9 cellular contexts compared by ENCODE assay signal in genomic region chr14:32417956-32418552, GRCh38.
A peak's percentile ranks its signal among the peaks of the same experiment; 100 is the strongest.
DNase-seq lines count a peak whose midpoint lies in the region; ATAC-seq and TF ChIP-seq lines count a peak whose summit lies in the region.
"Had no signal": no experiment of that assay in that cellular context is flagged by ENCODE, and none has a peak within 500 bp of the region (broad histone marks: within the 10 kb centered on the region; RNA-seq: fewer than 3 reads in every experiment).

No MANE protein-coding gene starts in this region.

- peak overlapping the region; percentile 2 for H3K9ac ChIP-seq in skeletal muscle satellite cell (ENCODE audit: low read depth, low read length)

- ATAC-seq in RWPE2 (ENCODE audit: low read depth) (peak; percentile 70), HG02970 (IDR thresholded peaks at IDR 0.05; ENCODE audit: low FRiP score, unreplicated experiment) (no peak), sciatic nerve (no peak), HG03159 (IDR thresholded peaks at IDR 0.05; ENCODE audit: unreplicated experiment) (no peak)

- H3K4me1 ChIP-seq in RWPE2 (ENCODE audit: insufficient read depth, poor library complexity, severe bottlenecking) (peaks cover 46% of the 10 kb centered on the region), skeletal muscle satellite cell (ENCODE audit: control insufficient read depth, insufficient read depth, low read length) (peaks cover 32% of the 10 kb centered on the region)

- peak; percentile 82 for DNase-seq in HS-27A (ENCODE audit: low read depth)
- DNase-seq in RWPE2 (ENCODE audit: low spot score), result peak; percentile 79
- peak; percentile 98 for DNase-seq in foreskin melanocyte
- no peak for DNase-seq in sciatic nerve (ENCODE audit: low spot score)
- DNase-seq in hippocampal formation (lab: John Stamatoyannopoulos, UW), result no peak

- H3K4me2 ChIP-seq in skeletal muscle satellite cell (ENCODE audit: low read length), result peak overlapping the region; percentile 28

- H3K9me3 ChIP-seq in RWPE2 (ENCODE audit: severe bottlenecking), result no peaks in the 10 kb centered on the region
- no peaks in the 10 kb centered on the region for H3K9me3 ChIP-seq in skeletal muscle satellite cell (replicated peaks; ENCODE audit: low read length)

- H3K4me3 ChIP-seq in RWPE2 (ENCODE audit: severe bottlenecking), result no peak overlapping the region
- no peak overlapping the region for H3K4me3 ChIP-seq in skeletal muscle satellite cell (ENCODE audit: low read length)
- H3K4me3 ChIP-seq: skin epidermis had no signal

- TF ChIP-seq CTCF in RWPE2 (IDR thresholded peaks at IDR 0.05; ENCODE audit: poor library complexity, severe bottlenecking), result no peak

- peak overlapping the region; percentile 48 for H3K27ac ChIP-seq in RWPE2 (ENCODE audit: poor library complexity, severe bottlenecking)

- intact Hi-C loops in sciatic nerve (cut with DNase I), result no loop called here

- H3K27me3 ChIP-seq in RWPE2 (ENCODE audit: insufficient read depth, poor library complexity, severe bottlenecking), result no peaks in the 10 kb centered on the region
- H3K27me3 ChIP-seq in skeletal muscle satellite cell (ENCODE audit: control insufficient read depth, insufficient read depth, low read length), result no peaks in the 10 kb centered on the region

- H3K36me3 ChIP-seq in RWPE2 (ENCODE audit: low read depth) (no peaks in the 10 kb centered on the region), skeletal muscle satellite cell (ENCODE audit: insufficient read depth, low read length) (no peaks in the 10 kb centered on the region)

Comparison
In these comparisons a context has a peak if more than half of its experiments do, and no peak if none do; other contexts are left out.
1. DNase-seq: peak in HS-27A (single experiment), RWPE2 (single experiment) and foreskin melanocyte (single experiment); none in sciatic nerve (single experiment) and hippocampal formation (0 of 2).